Comparison of ENCODE assay signal across 26 cellular contexts in the genomic region with DNA sequence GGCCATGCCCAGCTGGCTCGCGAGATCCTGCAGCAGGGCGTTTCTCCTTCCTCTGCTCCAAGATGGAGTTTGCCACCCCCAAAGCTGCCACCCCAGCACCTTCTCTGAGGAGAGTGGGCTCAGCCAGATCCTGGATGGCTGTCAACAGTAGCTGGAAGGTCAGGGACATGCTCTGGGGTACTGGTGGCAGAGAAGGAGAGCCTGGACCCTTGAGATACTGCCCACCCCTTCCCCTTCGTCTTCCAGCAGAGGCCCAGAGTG. TPM values are rescaled to one million over a fixed set of nuclear protein-coding genes. Genes with fewer than 3 reads are reported as not detected.
"Had no signal": no experiment of that assay in that cellular context is flagged by ENCODE, and none has a peak within 500 bp of the region (broad histone marks: within the 10 kb centered on the region; RNA-seq: fewer than 3 reads in every experiment).

No MANE protein-coding gene starts in this region.

- H3K27ac ChIP-seq: brain microvascular endothelial cell, SJCRH30, WERI-Rb-1 had no signal

- DNase-seq: activated CD4-positive, alpha-beta memory T cell treated with anti-CD3 and anti-CD28 coated beads, Interleukin-2, amount 10 ng/mL, durations not matched to agents 7 days and 5 days; activated CD4-positive, alpha-beta T cell treated with anti-CD3 and anti-CD28 coated beads for 36 hours; activated CD4-positive, alpha-beta T cell treated with anti-CD3 and anti-CD28 coated beads, Interleukin-2, amount 50 U/mL, for 1 hour; activated gamma-delta T cell treated with Interleukin-2 at 50 U/mL for 16 hours; activated naive CD4-positive, alpha-beta T cell treated with anti-CD3 and anti-CD28 coated beads, Interleukin-2, amount 10 ng/mL, durations not matched to agents 7 days and 5 days; activated naive CD8-positive, alpha-beta T cell treated with anti-CD3 and anti-CD28 coated beads for 36 hours; activated T-cell treated with anti-CD3 and anti-CD28 coated beads for 4 hours; activated T-cell treated with anti-CD3 and anti-CD28 coated beads, Interleukin-2, amount 50 U/mL, for 72 hours; brain microvascular endothelial cell; NCI-H1092 treated with DMSO at 0.1 percent for 48 hours; NCI-H1436 treated with DMSO at 0.1 percent for 48 hours; NCI-H187; NCI-H2081; NCI-H510A treated with DMSO at 0.1 percent for 48 hours; NCI-H69; NK-92 treated with Interleukin-12 subunit alpha and Interleukin-12 subunit beta, amount 100 ng/mL, for 24 hours; SJCRH30; SK-N-SH; T-helper 1 cell; WERI-Rb-1 had no signal

- H3K9ac ChIP-seq: SK-N-SH had no signal

- H3K4me2 ChIP-seq: SK-N-SH had no signal

- ATAC-seq: activated CD4-positive, alpha-beta T cell treated with anti-CD3 and anti-CD28 coated beads for 36 hours; activated T-cell treated with anti-CD3 and anti-CD28 coated beads, Interleukin-2, amount 50 U/mL, for 72 hours had no signal

- H3K4me3 ChIP-seq: MG63, SJCRH30 had no signal

- H3K27me3 ChIP-seq: brain microvascular endothelial cell, MG63, SJCRH30 had no signal

- H3K9me3 ChIP-seq: MG63, SJCRH30, SK-N-SH had no signal

RNA-seq across cellular contexts. Expression of a gene that starts 11.6 kb away (rescaled TPM):
- total RNA-seq: activated CD4-positive, alpha-beta memory T cell treated with anti-CD3 and anti-CD28 coated beads, Interleukin-2, amount 10 ng/mL, durations not matched to agents 7 days and 5 days; activated CD4-positive, alpha-beta T cell treated with anti-CD3 and anti-CD28 coated beads for 36 hours; activated CD8-positive, alpha-beta memory T cell treated with anti-CD3 and anti-CD28 coated beads for 36 hours; activated naive CD8-positive, alpha-beta T cell treated with anti-CD3 and anti-CD28 coated beads for 36 hours; activated T-cell treated with anti-CD3 and anti-CD28 coated beads, Interleukin-2, amount 50 U/mL, for 72 hours; activated T-helper 2 cell treated with anti-CD3 and anti-CD28 coated beads, Interferon-gamma antibody, Interleukin-2, Interleukin-4, amounts not matched to agents 10 μg/mL and 5 μg/mL and 100 μg/mL, durations not matched to agents 14 hours and 24 hours and 36 hours; cerebellum; SJCRH30; T-helper 2 cell treated with Interferon-gamma antibody and Interleukin-4, amounts not matched to agents 100 ng/mL and 5 ng/mL, for 36 hours had no signal
- polyA plus RNA-seq: adipose tissue, SK-N-SH had no signal
